1 cellular context compared by ENCODE assay signal in genomic region chr17:35849469-35850348, GRCh38.
TF ChIP-seq lines count a peak whose summit lies in the region.

No MANE protein-coding gene starts in this region.

TF ChIP-seq in HepG2, 621 proteins besides CTCF, POLR2A, EP300 and RAD21:
- TF ChIP-seq STAG1 (CRISPR knock-in tag; IDR thresholded peaks at IDR 0.05) (peak; percentile 56), XRCC5 (optimal IDR thresholded peaks at IDR 0.05; ENCODE audit: low read length) (peak; percentile 41), SMC3 (IDR thresholded peaks at IDR 0.05; ENCODE audit: low read length) (peak; percentile 55; the same call in 1 of the 2 replicates), MIXL1 (CRISPR knock-in tag; IDR thresholded peaks at IDR 0.05) (no peak)
